ENCODE assay signal across 9 cellular contexts in genomic region chr11:64885367-64886286, GRCh38. TPM values are rescaled to one million over a fixed set of nuclear protein-coding genes. Genes with fewer than 3 reads are reported as not detected.
A peak's percentile ranks its signal among the peaks of the same experiment; 100 is the strongest.
DNase-seq lines count a peak whose midpoint lies in the region; ATAC-seq and TF ChIP-seq lines count a peak whose summit lies in the region.
"Had no signal": no experiment of that assay in that cellular context is flagged by ENCODE, and none has a peak within 500 bp of the region (broad histone marks: within the 10 kb centered on the region; RNA-seq: fewer than 3 reads in every experiment).

No MANE protein-coding gene starts in this region.

- no peaks in the 10 kb centered on the region for H3K9me3 Mint-ChIP-seq in stimulated activated naive CD8-positive, alpha-beta T cell treated with anti-CD3 and anti-CD28 coated beads, Interleukin-15, Interleukin-2, amounts not matched to agents 100 ng/mL and 50 ng/mL, for 24 hours

- H3K4me3 ChIP-seq in thyroid gland (replicated peaks in 1 of 3) = no peak overlapping the region

- no peaks in the 10 kb centered on the region for H3K36me3 Mint-ChIP-seq in stimulated activated naive CD8-positive, alpha-beta T cell treated with anti-CD3 and anti-CD28 coated beads, Interleukin-15, Interleukin-2, amounts not matched to agents 100 ng/mL and 50 ng/mL, for 24 hours (ENCODE audit: low read depth)

- peak overlapping the region; percentile 35 for H3K4me3 Mint-ChIP-seq in stimulated activated naive CD8-positive, alpha-beta T cell treated with anti-CD3 and anti-CD28 coated beads, Interleukin-15, Interleukin-2, amounts not matched to agents 100 ng/mL and 50 ng/mL, for 24 hours

- peaks cover 3 to 16% of the 10 kb centered on the region in 2 donors for H3K4me1 ChIP-seq in thyroid gland

- TF ChIP-seq CTCF in thyroid gland (IDR thresholded peaks at IDR 0.05) (no peak), GM10266 (IDR thresholded peaks at IDR 0.05; ENCODE audit: control insufficient read depth, insufficient read depth, low read depth, missing control alignments) (no peak)

- H3K27ac ChIP-seq in epithelial cell of prostate (peak overlapping the region; percentile 40), thyroid gland (no peak overlapping the region)

- H3K27me3 Mint-ChIP-seq in stimulated activated naive CD8-positive, alpha-beta T cell treated with anti-CD3 and anti-CD28 coated beads, Interleukin-15, Interleukin-2, amounts not matched to agents 100 ng/mL and 50 ng/mL, for 24 hours = no peaks in the 10 kb centered on the region

- intact Hi-C loops in thyroid gland (cut with DNase I) = no loop called here

- H3K27ac Mint-ChIP-seq in stimulated activated naive CD8-positive, alpha-beta T cell treated with anti-CD3 and anti-CD28 coated beads, Interleukin-15, Interleukin-2, amounts not matched to agents 100 ng/mL and 50 ng/mL, for 24 hours = peak overlapping the region; percentile 92

- peaks cover 36% of the 10 kb centered on the region for H3K4me1 Mint-ChIP-seq in stimulated activated naive CD8-positive, alpha-beta T cell treated with anti-CD3 and anti-CD28 coated beads, Interleukin-15, Interleukin-2, amounts not matched to agents 100 ng/mL and 50 ng/mL, for 24 hours (ENCODE audit: low read depth)

- DNase-seq in activated CD8-positive, alpha-beta memory T cell treated with anti-CD3 and anti-CD28 coated beads for 24 hours = peak; percentile 59
- DNase-seq in activated CD8-positive, alpha-beta memory T cell treated with anti-CD3 and anti-CD28 coated beads, Interleukin-2, amount 50 U/mL, for 48 hours = no peak
- DNase-seq in epithelial cell of prostate (ENCODE audit: low read depth, low spot score) (no peak), thyroid gland (no peak), left lobe of liver (ENCODE audit: low spot score) (no peak), GM10266 (ENCODE audit: extremely low spot score) (no peak)

- WGBS in thyroid gland, 2 donors = 84 to 89% methylated on average over 15 of the region's 15 CpGs

- TF ChIP-seq POLR2A in thyroid gland (IDR thresholded peaks at IDR 0.05) = no peak

- ATAC-seq in SK-N-SH treated with all-trans-retinoic acid at 6 μM for 48 hours (peak; percentile 30; the same call in 1 of the 3 replicates), left lobe of liver (no peak)

- H3K9me3 ChIP-seq in thyroid gland = no peaks in the 10 kb centered on the region

- H3K27me3 ChIP-seq in thyroid gland = no peaks in the 10 kb centered on the region

- no peaks in the 10 kb centered on the region for H3K36me3 ChIP-seq in thyroid gland

TF ChIP-seq in SK-N-SH treated with all-trans-retinoic acid at 6 μM for 48 hours, 23 proteins besides CTCF, POLR2A, EP300 and RAD21:
- TF ChIP-seq RARB (CRISPR knock-in tag; IDR thresholded peaks at IDR 0.05) = no peak
- TF ChIP-seq SNAI2 (CRISPR knock-in tag; IDR thresholded peaks at IDR 0.05) = no peak
- no peak for TF ChIP-seq ESRRG (CRISPR knock-in tag; IDR thresholded peaks at IDR 0.05)
- TF ChIP-seq, protein P1, sequence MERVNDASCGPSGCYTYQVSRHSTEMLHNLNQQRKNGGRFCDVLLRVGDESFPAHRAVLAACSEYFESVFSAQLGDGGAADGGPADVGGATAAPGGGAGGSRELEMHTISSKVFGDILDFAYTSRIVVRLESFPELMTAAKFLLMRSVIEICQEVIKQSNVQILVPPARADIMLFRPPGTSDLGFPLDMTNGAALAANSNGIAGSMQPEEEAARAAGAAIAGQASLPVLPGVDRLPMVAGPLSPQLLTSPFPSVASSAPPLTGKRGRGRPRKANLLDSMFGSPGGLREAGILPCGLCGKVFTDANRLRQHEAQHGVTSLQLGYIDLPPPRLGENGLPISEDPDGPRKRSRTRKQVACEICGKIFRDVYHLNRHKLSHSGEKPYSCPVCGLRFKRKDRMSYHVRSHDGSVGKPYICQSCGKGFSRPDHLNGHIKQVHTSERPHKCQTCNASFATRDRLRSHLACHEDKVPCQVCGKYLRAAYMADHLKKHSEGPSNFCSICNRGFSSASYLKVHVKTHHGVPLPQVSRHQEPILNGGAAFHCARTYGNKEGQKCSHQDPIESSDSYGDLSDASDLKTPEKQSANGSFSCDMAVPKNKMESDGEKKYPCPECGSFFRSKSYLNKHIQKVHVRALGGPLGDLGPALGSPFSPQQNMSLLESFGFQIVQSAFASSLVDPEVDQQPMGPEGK (CRISPR knock-in tag; IDR thresholded peaks at IDR 0.05; ENCODE audit: borderline replicate concordance) = no peak
- no peak for TF ChIP-seq TOX (CRISPR knock-in tag; IDR thresholded peaks at IDR 0.05; ENCODE audit: borderline replicate concordance)
- no peak for TF ChIP-seq ARNTL (CRISPR knock-in tag; IDR thresholded peaks at IDR 0.05; ENCODE audit: borderline replicate concordance, low read depth)
- TF ChIP-seq, protein P2, sequence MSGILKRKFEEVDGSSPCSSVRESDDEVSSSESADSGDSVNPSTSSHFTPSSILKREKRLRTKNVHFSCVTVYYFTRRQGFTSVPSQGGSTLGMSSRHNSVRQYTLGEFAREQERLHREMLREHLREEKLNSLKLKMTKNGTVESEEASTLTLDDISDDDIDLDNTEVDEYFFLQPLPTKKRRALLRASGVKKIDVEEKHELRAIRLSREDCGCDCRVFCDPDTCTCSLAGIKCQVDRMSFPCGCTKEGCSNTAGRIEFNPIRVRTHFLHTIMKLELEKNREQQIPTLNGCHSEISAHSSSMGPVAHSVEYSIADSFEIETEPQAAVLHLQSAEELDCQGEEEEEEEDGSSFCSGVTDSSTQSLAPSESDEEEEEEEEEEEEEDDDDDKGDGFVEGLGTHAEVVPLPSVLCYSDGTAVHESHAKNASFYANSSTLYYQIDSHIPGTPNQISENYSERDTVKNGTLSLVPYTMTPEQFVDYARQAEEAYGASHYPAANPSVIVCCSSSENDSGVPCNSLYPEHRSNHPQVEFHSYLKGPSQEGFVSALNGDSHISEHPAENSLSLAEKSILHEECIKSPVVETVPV (CRISPR knock-in tag; IDR thresholded peaks at IDR 0.05) = no peak
- no peak for TF ChIP-seq ZNF70 (CRISPR knock-in tag; IDR thresholded peaks at IDR 0.05)
- TF ChIP-seq CSDC2 (CRISPR knock-in tag; IDR thresholded peaks at IDR 0.05) = no peak
- TF ChIP-seq ZFP30 (CRISPR knock-in tag; IDR thresholded peaks at IDR 0.05) = no peak
- no peak for TF ChIP-seq GLIS3 (CRISPR knock-in tag; IDR thresholded peaks at IDR 0.05)
- TF ChIP-seq ZC3H10 (CRISPR knock-in tag; IDR thresholded peaks at IDR 0.05) = no peak
- no peak for TF ChIP-seq ZFP3 (CRISPR knock-in tag; IDR thresholded peaks at IDR 0.05)
- TF ChIP-seq CREB5 (CRISPR knock-in tag; IDR thresholded peaks at IDR 0.05; ENCODE audit: low read depth) = no peak
- no peak for TF ChIP-seq ZNF565 (CRISPR knock-in tag; conservative IDR thresholded peaks at IDR 0.05; ENCODE audit: low read depth)

RNA-seq across cellular contexts. Expression of gene EHD1, which starts 7.2 kb away (rescaled TPM):
- total RNA-seq in thyroid gland = 10 to 100 TPM; 53.5 to 90.7 (median 67.4) TPM
- total RNA-seq in left lobe of liver = 29.9 TPM

RNA-seq across cellular contexts. Expression of gene ATG2A, which starts 31.4 kb away (rescaled TPM):
- total RNA-seq in thyroid gland (10 to 100 TPM; 19.5 to 43.1 (median 36.7) TPM), left lobe of liver (34.0 TPM)

RNA-seq across cellular contexts. Expression of gene PPP2R5B, which starts 38.9 kb away (rescaled TPM):
- total RNA-seq in thyroid gland (10 to 100 TPM; 14.8 to 30.1 (median 21.7) TPM), left lobe of liver (9.1 TPM)

RNA-seq across cellular contexts. Expression of gene CDC42BPG, which starts 41.2 kb away (rescaled TPM):
- total RNA-seq in thyroid gland (10 to 100 TPM in 2 of 4 donors, 1 to 10 TPM in 2; 7.8 to 13.9 (median 10.2) TPM), left lobe of liver (1.2 TPM)

RNA-seq across cellular contexts. Expression of gene GPHA2, which starts 50.1 kb away (rescaled TPM):
- total RNA-seq in thyroid gland = under 1 TPM in 1 of 4 donors, not detected in 3; 0.94 TPM
- 0.25 TPM for total RNA-seq in left lobe of liver
- total RNA-seq: kidney epithelial cell had no signal
